Comparison of ENCODE assay signal across 8 cellular contexts in genomic region chr2:192023006-192023405, GRCh38.
"Had no signal": no experiment of that assay in that cellular context is flagged by ENCODE, and none has a peak within 500 bp of the region (broad histone marks: within the 10 kb centered on the region; RNA-seq: fewer than 3 reads in every experiment).

No MANE protein-coding gene starts in this region.

- ATAC-seq: GM12878 had no signal

- FAIRE-seq: G401.6, GM12878, GM12891, GM12892, GM18507, GM19239 had no signal

- H3K4me3 ChIP-seq: GM12878 had no signal

- DNase-seq: GDM1, GF-D8 had no signal
